ENCODE assay signal across 1 cellular context in the genomic region with DNA sequence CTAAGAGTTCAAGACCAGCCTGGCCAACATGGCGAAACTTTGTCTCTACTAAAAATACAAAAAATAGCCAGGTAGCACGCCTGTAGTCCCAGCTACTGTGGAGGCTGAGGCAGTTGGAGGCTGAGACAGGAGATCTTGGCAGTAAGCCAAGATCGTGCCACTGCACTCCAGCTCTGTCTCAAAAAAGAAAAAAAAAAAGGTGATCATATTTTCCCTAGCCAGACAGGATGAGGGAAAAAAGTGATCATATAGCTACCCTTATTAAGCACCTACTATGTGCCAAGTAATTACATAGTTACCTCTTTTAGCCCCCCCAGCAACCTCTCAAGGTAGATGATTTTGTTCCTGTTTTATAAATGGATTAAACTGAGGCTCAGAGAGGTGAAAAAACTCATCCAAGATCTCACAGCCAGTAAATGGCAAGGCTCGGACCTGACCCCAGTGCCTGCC.
TF ChIP-seq lines count a peak whose summit lies in the region.

No MANE protein-coding gene starts in this region.

TF ChIP-seq in HEK293, 187 proteins besides CTCF, POLR2A, EP300 and RAD21 (continued from another document):
- no peak for TF ChIP-seq PRDM6 (tag by site-specific recombination; IDR thresholded peaks at IDR 0.05)
- TF ChIP-seq ZNF146 (tag by site-specific recombination; IDR thresholded peaks at IDR 0.05), result no peak
- TF ChIP-seq BCL11A (tag by site-specific recombination; IDR thresholded peaks at IDR 0.05; ENCODE audit: low read depth), result no peak
- TF ChIP-seq ZNF404 (tag by site-specific recombination; IDR thresholded peaks at IDR 0.05), result no peak
- TF ChIP-seq, protein P1, sequence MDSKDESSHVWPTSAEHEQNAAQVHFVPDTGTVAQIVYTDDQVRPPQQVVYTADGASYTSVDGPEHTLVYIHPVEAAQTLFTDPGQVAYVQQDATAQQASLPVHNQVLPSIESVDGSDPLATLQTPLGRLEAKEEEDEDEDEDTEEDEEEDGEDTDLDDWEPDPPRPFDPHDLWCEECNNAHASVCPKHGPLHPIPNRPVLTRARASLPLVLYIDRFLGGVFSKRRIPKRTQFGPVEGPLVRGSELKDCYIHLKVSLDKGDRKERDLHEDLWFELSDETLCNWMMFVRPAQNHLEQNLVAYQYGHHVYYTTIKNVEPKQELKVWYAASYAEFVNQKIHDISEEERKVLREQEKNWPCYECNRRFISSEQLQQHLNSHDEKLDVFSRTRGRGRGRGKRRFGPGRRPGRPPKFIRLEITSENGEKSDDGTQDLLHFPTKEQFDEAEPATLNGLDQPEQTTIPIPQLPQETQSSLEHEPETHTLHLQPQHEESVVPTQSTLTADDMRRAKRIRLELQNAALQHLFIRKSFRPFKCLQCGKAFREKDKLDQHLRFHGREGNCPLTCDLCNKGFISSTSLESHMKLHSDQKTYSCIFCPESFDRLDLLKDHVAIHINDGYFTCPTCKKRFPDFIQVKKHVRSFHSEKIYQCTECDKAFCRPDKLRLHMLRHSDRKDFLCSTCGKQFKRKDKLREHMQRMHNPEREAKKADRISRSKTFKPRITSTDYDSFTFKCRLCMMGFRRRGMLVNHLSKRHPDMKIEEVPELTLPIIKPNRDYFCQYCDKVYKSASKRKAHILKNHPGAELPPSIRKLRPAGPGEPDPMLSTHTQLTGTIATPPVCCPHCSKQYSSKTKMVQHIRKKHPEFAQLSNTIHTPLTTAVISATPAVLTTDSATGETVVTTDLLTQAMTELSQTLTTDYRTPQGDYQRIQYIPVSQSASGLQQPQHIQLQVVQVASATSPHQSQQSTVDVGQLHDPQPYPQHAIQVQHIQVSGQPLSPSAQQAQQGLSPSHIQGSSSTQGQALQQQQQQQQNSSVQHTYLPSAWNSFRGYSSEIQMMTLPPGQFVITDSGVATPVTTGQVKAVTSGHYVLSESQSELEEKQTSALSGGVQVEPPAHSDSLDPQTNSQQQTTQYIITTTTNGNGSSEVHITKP (tag by site-specific recombination; IDR thresholded peaks at IDR 0.05), result 0 out of 2 replicates have a peak, but pooled peaks have one; percentile 16
- no peak for TF ChIP-seq ZNF830 (tag by site-specific recombination; IDR thresholded peaks at IDR 0.05; ENCODE audit: low read depth)
- TF ChIP-seq TCF7L2 (IDR thresholded peaks at IDR 0.05; ENCODE audit: borderline replicate concordance, low read depth, low read length), result no peak
- TF ChIP-seq ZNF664 (tag by site-specific recombination; IDR thresholded peaks at IDR 0.05), result peak; percentile 67; the same call in 1 of the 2 replicates
- TF ChIP-seq OSR2 (tag by site-specific recombination; IDR thresholded peaks at IDR 0.05), result peak; percentile 84
- TF ChIP-seq REST (tag by site-specific recombination; IDR thresholded peaks at IDR 0.05), result no peak
- no peak for TF ChIP-seq TSHZ1 (tag by site-specific recombination; IDR thresholded peaks at IDR 0.05; ENCODE audit: borderline replicate concordance)
- TF ChIP-seq ZNF114 (tag by site-specific recombination; IDR thresholded peaks at IDR 0.05), result no peak
- no peak for TF ChIP-seq ZNF112 (tag by site-specific recombination; IDR thresholded peaks at IDR 0.05)
- no peak for TF ChIP-seq SCRT2 (tag by site-specific recombination; IDR thresholded peaks at IDR 0.05)
- no peak for TF ChIP-seq ZNF350 (tag by site-specific recombination; IDR thresholded peaks at IDR 0.05)
- TF ChIP-seq ZSCAN5A (tag by site-specific recombination; IDR thresholded peaks at IDR 0.05), result no peak
- peak; percentile 66; the same call in 1 of the 2 replicates for TF ChIP-seq ZNF544 (tag by site-specific recombination; IDR thresholded peaks at IDR 0.05)
- TF ChIP-seq, protein P2, sequence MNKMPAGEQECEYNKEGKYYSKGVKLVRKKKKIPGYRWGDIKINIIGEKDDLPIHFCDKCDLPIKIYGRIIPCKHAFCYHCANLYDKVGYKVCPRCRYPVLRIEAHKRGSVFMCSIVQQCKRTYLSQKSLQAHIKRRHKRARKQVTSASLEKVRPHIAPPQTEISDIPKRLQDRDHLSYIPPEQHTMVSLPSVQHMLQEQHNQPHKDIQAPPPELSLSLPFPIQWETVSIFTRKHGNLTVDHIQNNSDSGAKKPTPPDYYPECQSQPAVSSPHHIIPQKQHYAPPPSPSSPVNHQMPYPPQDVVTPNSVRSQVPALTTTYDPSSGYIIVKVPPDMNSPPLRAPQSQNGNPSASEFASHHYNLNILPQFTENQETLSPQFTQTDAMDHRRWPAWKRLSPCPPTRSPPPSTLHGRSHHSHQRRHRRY (tag by site-specific recombination; IDR thresholded peaks at IDR 0.05), result no peak
TF ChIP-seq in HEK293: peak in this region for 7.
